Comparison of ENCODE assay signal across 1 cellular context in genomic region chr6:35776364-35777215, GRCh38.
A peak's percentile ranks its signal among the peaks of the same experiment; 100 is the strongest.
TF ChIP-seq lines count a peak whose summit lies in the region.

A gene with protein sequence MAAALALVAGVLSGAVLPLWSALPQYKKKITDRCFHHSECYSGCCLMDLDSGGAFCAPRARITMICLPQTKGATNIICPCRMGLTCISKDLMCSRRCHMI (plus strand): TSS chr6:35776598. CDS start chr6:35776619, 21 bp downstream.

TF ChIP-seq in K562, 482 proteins besides CTCF, POLR2A, EP300 and RAD21 (continued from another document):
- TF ChIP-seq USF1 (CRISPR knock-in tag; IDR thresholded peaks at IDR 0.05) (peak; percentile 63), ZNF3 (CRISPR knock-in tag; IDR thresholded peaks at IDR 0.05) (no peak), MYC (IDR thresholded peaks at IDR 0.05; ENCODE audit: low read depth, low read length) (no peak), MYC (CRISPR knock-in tag; IDR thresholded peaks at IDR 0.05; ENCODE audit: borderline replicate concordance, low read depth) (no peak), SAP30 (IDR thresholded peaks at IDR 0.05; ENCODE audit: borderline replicate concordance, insufficient read depth, low read depth, low read length, poor library complexity, severe bottlenecking) (no peak), EGR1 (conservative IDR thresholded peaks at IDR 0.05) (peak; percentile 65), MEF2A (IDR thresholded peaks at IDR 0.05; ENCODE audit: control insufficient read depth, low read depth, low read length) (no peak), PYGO2 (tag; IDR thresholded peaks at IDR 0.05) (no peak), PCBP1 (IDR thresholded peaks at IDR 0.05; ENCODE audit: low read depth, low read length, poor library complexity, severe bottlenecking) (peak; percentile 36), RAD51 (IDR thresholded peaks at IDR 0.05; ENCODE audit: borderline replicate concordance, low read depth) (peak; percentile 58; the same call in 1 of the 2 replicates), HMG20A (CRISPR knock-in tag; conservative IDR thresholded peaks at IDR 0.05) (no peak), XRCC3 (IDR thresholded peaks at IDR 0.05) (no peak), PATZ1 (CRISPR knock-in tag; IDR thresholded peaks at IDR 0.05; ENCODE audit: borderline replicate concordance) (no peak), ZBTB7A (IDR thresholded peaks at IDR 0.05; ENCODE audit: borderline replicate concordance, control insufficient read depth, low read depth, low read length) (peak; percentile 49; the same call in 1 of the 2 replicates), TEAD4 (IDR thresholded peaks at IDR 0.05; ENCODE audit: low read length) (no peak), TEAD4 (CRISPR knock-in tag; IDR thresholded peaks at IDR 0.05; ENCODE audit: borderline replicate concordance) (no peak), OTX1 (CRISPR knock-in tag; IDR thresholded peaks at IDR 0.05) (no peak), POLR2H (tag; IDR thresholded peaks at IDR 0.05; ENCODE audit: low read depth) (no peak), L3MBTL2 (IDR thresholded peaks at IDR 0.05) (peak; percentile 38; the same call in 1 of the 2 replicates), NR4A1 (CRISPR knock-in tag; IDR thresholded peaks at IDR 0.05) (no peak), NR4A1 (tag; IDR thresholded peaks at IDR 0.05) (no peak), BRF2 (IDR thresholded peaks at IDR 0.05; ENCODE audit: borderline replicate concordance, insufficient read depth, insufficient read length) (no peak), HNRNPUL1 (IDR thresholded peaks at IDR 0.05; ENCODE audit: low read length) (no peak), NCOA4 (IDR thresholded peaks at IDR 0.05; ENCODE audit: partially characterized antibody) (no peak)
- TF ChIP-seq, protein P1, sequence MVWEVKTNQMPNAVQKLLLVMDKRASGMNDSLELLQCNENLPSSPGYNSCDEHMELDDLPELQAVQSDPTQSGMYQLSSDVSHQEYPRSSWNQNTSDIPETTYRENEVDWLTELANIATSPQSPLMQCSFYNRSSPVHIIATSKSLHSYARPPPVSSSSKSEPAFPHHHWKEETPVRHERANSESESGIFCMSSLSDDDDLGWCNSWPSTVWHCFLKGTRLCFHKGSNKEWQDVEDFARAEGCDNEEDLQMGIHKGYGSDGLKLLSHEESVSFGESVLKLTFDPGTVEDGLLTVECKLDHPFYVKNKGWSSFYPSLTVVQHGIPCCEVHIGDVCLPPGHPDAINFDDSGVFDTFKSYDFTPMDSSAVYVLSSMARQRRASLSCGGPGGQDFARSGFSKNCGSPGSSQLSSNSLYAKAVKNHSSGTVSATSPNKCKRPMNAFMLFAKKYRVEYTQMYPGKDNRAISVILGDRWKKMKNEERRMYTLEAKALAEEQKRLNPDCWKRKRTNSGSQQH (CRISPR knock-in tag; IDR thresholded peaks at IDR 0.05): no peak
- TF ChIP-seq, protein P2, sequence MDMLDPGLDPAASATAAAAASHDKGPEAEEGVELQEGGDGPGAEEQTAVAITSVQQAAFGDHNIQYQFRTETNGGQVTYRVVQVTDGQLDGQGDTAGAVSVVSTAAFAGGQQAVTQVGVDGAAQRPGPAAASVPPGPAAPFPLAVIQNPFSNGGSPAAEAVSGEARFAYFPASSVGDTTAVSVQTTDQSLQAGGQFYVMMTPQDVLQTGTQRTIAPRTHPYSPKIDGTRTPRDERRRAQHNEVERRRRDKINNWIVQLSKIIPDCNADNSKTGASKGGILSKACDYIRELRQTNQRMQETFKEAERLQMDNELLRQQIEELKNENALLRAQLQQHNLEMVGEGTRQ (CRISPR knock-in tag; IDR thresholded peaks at IDR 0.05): peak; percentile 82
- TF ChIP-seq, protein P3, sequence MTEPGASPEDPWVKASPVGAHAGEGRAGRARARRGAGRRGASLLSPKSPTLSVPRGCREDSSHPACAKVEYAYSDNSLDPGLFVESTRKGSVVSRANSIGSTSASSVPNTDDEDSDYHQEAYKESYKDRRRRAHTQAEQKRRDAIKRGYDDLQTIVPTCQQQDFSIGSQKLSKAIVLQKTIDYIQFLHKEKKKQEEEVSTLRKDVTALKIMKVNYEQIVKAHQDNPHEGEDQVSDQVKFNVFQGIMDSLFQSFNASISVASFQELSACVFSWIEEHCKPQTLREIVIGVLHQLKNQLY (CRISPR knock-in tag; conservative IDR thresholded peaks at IDR 0.05): no peak
